ENCODE assay signal across 16 cellular contexts in genomic region chr15:98420837-98421236, GRCh38.
DNase-seq lines count a peak whose midpoint lies in the region; ATAC-seq and TF ChIP-seq lines count a peak whose summit lies in the region.
"Had no signal": no experiment of that assay in that cellular context is flagged by ENCODE, and none has a peak within 500 bp of the region (broad histone marks: within the 10 kb centered on the region; RNA-seq: fewer than 3 reads in every experiment).

No MANE protein-coding gene starts in this region.

- no peaks in the 10 kb centered on the region for H3K9me3 ChIP-seq in naive thymus-derived CD4-positive, alpha-beta T cell (ENCODE audit: control insufficient read depth in 2 of 3, low read length in 3 of 3)
- no peaks in the 10 kb centered on the region for H3K9me3 ChIP-seq in tibial artery
- H3K9me3 ChIP-seq in effector memory CD4-positive, alpha-beta T cell (ENCODE audit: control insufficient read depth, low read length), result no peaks in the 10 kb centered on the region
- H3K9me3 ChIP-seq: BE2C, body of pancreas, colonic mucosa had no signal

- H3K4me3 Mint-ChIP-seq in naive thymus-derived CD4-positive, alpha-beta T cell, result peak overlapping the region in 7 of 10 donors; percentile 18 to 79 (median 64)

- ATAC-seq in naive thymus-derived CD4-positive, alpha-beta T cell, result no peak
- ATAC-seq in GM19455 (IDR thresholded peaks at IDR 0.05; ENCODE audit: unreplicated experiment), result no peak

- no peaks in the 10 kb centered on the region for H3K36me3 Mint-ChIP-seq in naive thymus-derived CD4-positive, alpha-beta T cell
- H3K36me3 Mint-ChIP-seq: activated naive CD8-positive, alpha-beta T cell; neural progenitor cell; stimulated activated naive B cell treated with anti-CD40 and anti-IgM and Interleukin-4, amounts not matched to agents 10 μg/mL and 1 μg/mL and 100 μg/mL, for 72 hours had no signal

- peaks cover 37 to 78% (median 48%) of the 10 kb centered on the region in 5 donors for H3K27me3 Mint-ChIP-seq in naive thymus-derived CD4-positive, alpha-beta T cell

- H3K27ac ChIP-seq in coronary artery (no peak overlapping the region), tibial artery (peak overlapping the region in 1 of 2 donors; percentile 38)
- no peak overlapping the region for H3K27ac ChIP-seq in naive thymus-derived CD4-positive, alpha-beta T cell (ENCODE audit: low read depth, low read length)
- no peak overlapping the region for H3K27ac ChIP-seq in effector memory CD4-positive, alpha-beta T cell (ENCODE audit: insufficient read depth, low read length, poor library complexity, severe bottlenecking)
- H3K27ac ChIP-seq: body of pancreas, colonic mucosa, neural progenitor cell had no signal

- peaks cover 0 to 6% of the 10 kb centered on the region in 2 donors for H3K4me1 ChIP-seq in naive thymus-derived CD4-positive, alpha-beta T cell (ENCODE audit: control insufficient read depth in 2 of 2, insufficient read depth in 2 of 2, low read length in 2 of 2)
- peaks cover 0 to 30% (median 18%) of the 10 kb centered on the region in 4 donors for H3K4me1 ChIP-seq in tibial artery
- H3K4me1 ChIP-seq in effector memory CD4-positive, alpha-beta T cell (ENCODE audit: control insufficient read depth, insufficient read depth, low read length, poor library complexity, severe bottlenecking), result peaks cover 10% of the 10 kb centered on the region
- H3K4me1 ChIP-seq: BE2C had no signal

- intact Hi-C loops in naive thymus-derived CD4-positive, alpha-beta T cell (cut with micrococcal nuclease), result loop anchor here (1.0 kb wide), 1 partner anchor 110 kb away; no protein-coding TSS in a partner anchor
- intact Hi-C loops in tibial artery (cut with DNase I; ENCODE audit: low total_unique reads), result loop anchor here (5.0 kb wide), 2 partner anchors 109 to 514 kb away; no protein-coding TSS in a partner anchor

- H3K27ac Mint-ChIP-seq in naive thymus-derived CD4-positive, alpha-beta T cell, result no peak overlapping the region
- H3K27ac Mint-ChIP-seq: activated naive CD8-positive, alpha-beta T cell; neural progenitor cell had no signal

- H3K4me1 Mint-ChIP-seq in naive thymus-derived CD4-positive, alpha-beta T cell, result peaks cover 0 to 17% (median 6%) of the 10 kb centered on the region in 7 donors

- H3K9me3 Mint-ChIP-seq in naive thymus-derived CD4-positive, alpha-beta T cell, result peaks cover 0 to 3% (median 0%) of the 10 kb centered on the region in 11 donors
- H3K9me3 Mint-ChIP-seq: neural progenitor cell; stimulated activated naive B cell treated with anti-CD40 and anti-IgM and Interleukin-4, amounts not matched to agents 10 μg/mL and 1 μg/mL and 100 μg/mL, for 72 hours had no signal

- peaks cover 0 to 5% of the 10 kb centered on the region in 2 donors for H3K27me3 ChIP-seq in naive thymus-derived CD4-positive, alpha-beta T cell (ENCODE audit: control insufficient read depth in 2 of 2, insufficient read depth in 2 of 2, low read length in 2 of 2)
- H3K27me3 ChIP-seq in tibial artery, result peaks cover 0 to 34% of the 10 kb centered on the region in 2 donors
- H3K27me3 ChIP-seq in effector memory CD4-positive, alpha-beta T cell (replicated peaks; ENCODE audit: control insufficient read depth, insufficient read depth, low read length, poor library complexity, severe bottlenecking), result peaks cover 9% of the 10 kb centered on the region
- H3K27me3 ChIP-seq: colonic mucosa had no signal

- H3K36me3 ChIP-seq in naive thymus-derived CD4-positive, alpha-beta T cell (ENCODE audit: control insufficient read depth in 2 of 3, insufficient read depth in 3 of 3, low read length in 3 of 3), result no peaks in the 10 kb centered on the region
- H3K36me3 ChIP-seq in tibial artery, result no peaks in the 10 kb centered on the region
- no peaks in the 10 kb centered on the region for H3K36me3 ChIP-seq in effector memory CD4-positive, alpha-beta T cell (ENCODE audit: control insufficient read depth, insufficient read depth, low read length)
- H3K36me3 ChIP-seq: BE2C, colonic mucosa, neural progenitor cell had no signal

- POLR2A ChIA-PET in naive thymus-derived CD4-positive, alpha-beta T cell (lab: Charles Lee), result no interaction called here

- DNase-seq in NCI-H1417 (lab: John Stamatoyannopoulos, UW) (peak in 2 of 3 experiments; percentile 64 to 82), NCI-H1417 treated with DMSO at 0.1 percent for 48 hours (lab: John Stamatoyannopoulos, UW) (no peak), coronary artery (ENCODE audit: low spot score) (no peak), tibial artery (no peak), NCI-H1436 treated with DMSO at 0.1 percent for 48 hours (lab: John Stamatoyannopoulos, UW) (no peak)
- DNase-seq in naive thymus-derived CD4-positive, alpha-beta T cell, result no peak
- no peak for DNase-seq in effector memory CD4-positive, alpha-beta T cell
- DNase-seq: foreskin melanocyte, NCI-H1694 treated with DMSO at 0.1 percent for 48 hours had no signal

- peak overlapping the region; percentile 65 for H3K4me3 ChIP-seq in coronary artery
- no peak overlapping the region for H3K4me3 ChIP-seq in naive thymus-derived CD4-positive, alpha-beta T cell (ENCODE audit: low read length)
- peak overlapping the region; percentile 42 to 53 for H3K4me3 ChIP-seq in tibial artery
- H3K4me3 ChIP-seq in effector memory CD4-positive, alpha-beta T cell (ENCODE audit: insufficient read depth, low read depth, low read length, poor library complexity, severe bottlenecking), result no peak overlapping the region
- H3K4me3 ChIP-seq: body of pancreas, neural progenitor cell had no signal

- TF ChIP-seq CTCF in coronary artery (IDR thresholded peaks at IDR 0.05) (no peak), tibial artery (IDR thresholded peaks at IDR 0.05) (no peak)

- CTCF ChIA-PET in naive thymus-derived CD4-positive, alpha-beta T cell (lab: Charles Lee), result interaction anchor here (0.6 kb wide), 1 partner anchor 105 kb away, joined by 3 read pairs; no protein-coding TSS in a partner anchor

Comparison
In these comparisons a context has a peak if more than half of its experiments do, and no peak if none do; other contexts are left out.
1. DNase-seq: peak in NCI-H1417 (2 of 3); none in NCI-H1417 treated with DMSO at 0.1 percent for 48 hours (single experiment), coronary artery (single experiment), naive thymus-derived CD4-positive, alpha-beta T cell (0 of 9), tibial artery (0 of 2), effector memory CD4-positive, alpha-beta T cell (0 of 3) and NCI-H1436 treated with DMSO at 0.1 percent for 48 hours (single experiment).
2. H3K4me3 ChIP-seq: peak in coronary artery (single experiment) and tibial artery (2 of 2); none in naive thymus-derived CD4-positive, alpha-beta T cell (single experiment) and effector memory CD4-positive, alpha-beta T cell (single experiment).